ENCODE assay signal across 18 cellular contexts in genomic region chr9:90478821-90479220, GRCh38.
"Had no signal": no experiment of that assay in that cellular context is flagged by ENCODE, and none has a peak within 500 bp of the region (broad histone marks: within the 10 kb centered on the region; RNA-seq: fewer than 3 reads in every experiment).

No MANE protein-coding gene starts in this region.

- H3K4me3 Mint-ChIP-seq: dendritic cell treated with granulocyte-macrophage colony-stimulating factor and Interleukin-4, amounts not matched to agents 40 ng/mL and 50 ng/mL, for 4 days; effector memory CD8-positive, alpha-beta T cell; naive B cell; naive thymus-derived CD8-positive, alpha-beta T cell had no signal

- H3K9me3 Mint-ChIP-seq: dendritic cell treated with granulocyte-macrophage colony-stimulating factor and Interleukin-4, amounts not matched to agents 40 ng/mL and 50 ng/mL, for 4 days; effector memory CD8-positive, alpha-beta T cell; naive B cell; naive thymus-derived CD8-positive, alpha-beta T cell had no signal

- H3K4me1 ChIP-seq: colonic mucosa, esophagus muscularis mucosa, foreskin keratinocyte, gastroesophageal sphincter, heart left ventricle, left lung, lower lobe of right lung had no signal

- H3K36me3 ChIP-seq: colonic mucosa, esophagus muscularis mucosa, gastroesophageal sphincter, heart left ventricle, left lung, lower lobe of right lung had no signal

- H3K4me3 ChIP-seq: colonic mucosa, esophagus muscularis mucosa, gastroesophageal sphincter, heart left ventricle, left lung, lower lobe of right lung had no signal

- DNase-seq: colonic mucosa; cortex of kidney; effector CD8-positive, alpha-beta T cell; effector memory CD8-positive, alpha-beta T cell; foreskin keratinocyte; heart left ventricle; hippocampal formation; left cardiac atrium; left lung; left ventricle myocardium superior; lower lobe of right lung; mesenchymal stem cell; midbrain; naive B cell; naive thymus-derived CD8-positive, alpha-beta T cell had no signal

- H3K27ac ChIP-seq: colonic mucosa, esophagus muscularis mucosa, foreskin keratinocyte, gastroesophageal sphincter, heart left ventricle, left lung, lower lobe of right lung had no signal

- H3K27me3 ChIP-seq: colonic mucosa, esophagus muscularis mucosa, foreskin keratinocyte, gastroesophageal sphincter, left lung had no signal

- H3K9me3 ChIP-seq: colonic mucosa, esophagus muscularis mucosa, gastroesophageal sphincter, heart left ventricle, left lung, lower lobe of right lung had no signal

- H3K27ac Mint-ChIP-seq: dendritic cell treated with granulocyte-macrophage colony-stimulating factor and Interleukin-4, amounts not matched to agents 40 ng/mL and 50 ng/mL, for 4 days; effector memory CD8-positive, alpha-beta T cell; naive B cell had no signal

- ATAC-seq: effector memory CD8-positive, alpha-beta T cell; foreskin keratinocyte; gastroesophageal sphincter; heart left ventricle; left cardiac atrium; left lung; left ventricle myocardium superior; lower lobe of right lung; naive thymus-derived CD8-positive, alpha-beta T cell had no signal

- H3K36me3 Mint-ChIP-seq: naive B cell; naive thymus-derived CD8-positive, alpha-beta T cell had no signal

- H3K4me1 Mint-ChIP-seq: naive B cell; naive thymus-derived CD8-positive, alpha-beta T cell had no signal
